ENCODE assay signal across 21 cellular contexts in genomic region chr20:62494980-62495797, GRCh38. TPM values are rescaled to one million over a fixed set of nuclear protein-coding genes. Genes with fewer than 3 reads are reported as not detected.
DNase-seq lines count a peak whose midpoint lies in the region; TF ChIP-seq lines count a peak whose summit lies in the region.
"Had no signal": no experiment of that assay in that cellular context is flagged by ENCODE, and none has a peak within 500 bp of the region (broad histone marks: within the 10 kb centered on the region; RNA-seq: fewer than 3 reads in every experiment).

No MANE protein-coding gene starts in this region.

- H3F3A ChIP-seq in Loucy (ENCODE audit: low read depth) = no peaks in the 10 kb centered on the region

- H2BK12ac ChIP-seq in neuronal stem cell (ENCODE audit: low read length) = peak overlapping the region; percentile 49

- H3K27me3 ChIP-seq in BLaER1 (peaks cover 6% of the 10 kb centered on the region; the same call in 1 of the 2 replicates), Loucy (ENCODE audit: insufficient read depth, low read length, poor library complexity, severe bottlenecking) (no peaks in the 10 kb centered on the region), esophagus squamous epithelium (peaks cover 0 to 30% (median 0%) of the 10 kb centered on the region in 4 donors), neuronal stem cell (ENCODE audit: control insufficient read depth in 3 of 3, insufficient read depth in 3 of 3, low read depth in 1 of 3, low read length in 3 of 3) (peaks cover 0 to 34% (median 0%) of the 10 kb centered on the region in 3 experiments)
- H3K27me3 ChIP-seq: vagina had no signal

- H4K91ac ChIP-seq in neuronal stem cell (ENCODE audit: low read depth, low read length, poor library complexity) = no peak overlapping the region

- H2AFZ ChIP-seq in Loucy (ENCODE audit: low read length) = peak overlapping the region; percentile 38; the same call in 1 of the 2 replicates
- H2AFZ ChIP-seq in neuronal stem cell (ENCODE audit: low read length) = no peak overlapping the region

- H3K36me3 ChIP-seq in BLaER1 (no peaks in the 10 kb centered on the region), Loucy (ENCODE audit: insufficient read depth, low read length) (no peaks in the 10 kb centered on the region), esophagus squamous epithelium (no peaks in the 10 kb centered on the region), neuronal stem cell (replicated peaks in 1 of 2; ENCODE audit: control insufficient read depth in 2 of 2, insufficient read depth in 2 of 2, low read length in 2 of 2) (no peaks in the 10 kb centered on the region)
- H3K36me3 ChIP-seq: vagina had no signal

- H3K9me2 ChIP-seq in Loucy (replicated peaks; ENCODE audit: low read depth, low read length) = no peaks in the 10 kb centered on the region

- H4K8ac ChIP-seq in neuronal stem cell (ENCODE audit: low read depth, low read length) = no peak overlapping the region

- no peak for TF ChIP-seq POLR2A in esophagus squamous epithelium (IDR thresholded peaks at IDR 0.05)

- peaks cover 2% of the 10 kb centered on the region for H3K79me1 ChIP-seq in neuronal stem cell (ENCODE audit: low read depth, low read length)

- peak overlapping the region; percentile 83 for H2BK15ac ChIP-seq in neuronal stem cell (ENCODE audit: low read length)

- WGBS in esophagus squamous epithelium, 2 donors = 65 to 76% methylated on average over 9 to 13 of the region's 26 CpGs
- no CpG with 5 or more reads among the region's 26 CpGs for WGBS in neuronal stem cell (ENCODE audit: extremely low coverage in 2 of 2, insufficient read length in 2 of 2, insufficient replicate concordance in 1 of 2), 2 donors

- peak overlapping the region; percentile 44 for H3K23ac ChIP-seq in neuronal stem cell (ENCODE audit: low read depth, low read length, poor library complexity)

- intact Hi-C loops in esophagus squamous epithelium (cut with DNase I) = loop anchor here (10.0 kb wide), 1 partner anchor 290 kb away; no protein-coding TSS in a partner anchor

- H2BK5ac ChIP-seq in neuronal stem cell (ENCODE audit: low read length) = peak overlapping the region; percentile 57

- H2BK120ac ChIP-seq in neuronal stem cell (ENCODE audit: low read depth, low read length) = no peak overlapping the region

- DNase-seq in esophagus squamous epithelium (lab: John Stamatoyannopoulos, UW) (no peak), neuronal stem cell (ENCODE audit: low spot score) (no peak), cortex of kidney (lab: John Stamatoyannopoulos, UW) (no peak), SIG-M5 treated with dmso at 0.1 percent for 504 hours (lab: John Stamatoyannopoulos, UW; ENCODE audit: unreplicated experiment) (no peak), GM13976 (ENCODE audit: low spot score) (no peak)
- no peak for DNase-seq in stimulated activated naive CD4-positive, alpha-beta T cell (lab: John Stamatoyannopoulos, UW)
- DNase-seq: activated CD8-positive, alpha-beta T cell treated with anti-CD3 and anti-CD28 coated beads for 36 hours; activated naive CD4-positive, alpha-beta T cell treated with anti-CD3 and anti-CD28 coated beads for 36 hours; activated T-cell treated with anti-CD3 and anti-CD28 coated beads, Interleukin-2, amount 50 U/mL, for 1 hour; DMS79; effector memory CD8-positive, alpha-beta T cell; immature natural killer cell; NCI-H1092; NCI-H2081; stimulated activated CD4-positive, alpha-beta T cell treated with anti-CD3 and anti-CD28 coated beads, Interleukin-2, amount 100 ng/mL, for 24 hours; T-cell had no signal

- in situ Hi-C loops in GM13976 (cut with MboI; ENCODE audit: low sequenced_read_pairs, unreplicated experiment) = no loop called here

- peak overlapping the region; percentile 52 for H3K18ac ChIP-seq in neuronal stem cell (ENCODE audit: low read length)

- H3K4ac ChIP-seq in neuronal stem cell (ENCODE audit: low read length) = no peak overlapping the region

- peaks cover 8% of the 10 kb centered on the region for H3K9me3 ChIP-seq in BLaER1
- no peaks in the 10 kb centered on the region for H3K9me3 ChIP-seq in Loucy (ENCODE audit: insufficient read depth, low read depth, low read length)
- no peaks in the 10 kb centered on the region for H3K9me3 ChIP-seq in esophagus squamous epithelium
- H3K9me3 ChIP-seq in neuronal stem cell (replicated peaks in 1 of 2; ENCODE audit: control insufficient read depth in 2 of 2, insufficient read depth in 1 of 2, low read depth in 1 of 2, low read length in 2 of 2) = peaks cover 0 to 6% of the 10 kb centered on the region in 2 donors
- H3K9me3 ChIP-seq: vagina had no signal

- no peaks in the 10 kb centered on the region for H3K79me2 ChIP-seq in Loucy (ENCODE audit: insufficient read depth, low read length)

- H3K9ac ChIP-seq in BLaER1 (0 out of 2 replicates have a peak overlapping the region, but pooled peaks have one; percentile 40), Loucy (ENCODE audit: low read depth, low read length, poor library complexity, severe bottlenecking) (peak overlapping the region; percentile 38), neuronal stem cell (ENCODE audit: low read depth, low read length, poor library complexity) (peak overlapping the region; percentile 44)

- H3K27ac ChIP-seq in BLaER1 = peak overlapping the region; percentile 68
- H3K27ac ChIP-seq in esophagus squamous epithelium = peak overlapping the region in 3 of 4 donors; percentile 42 to 52 (median 49)
- no peak overlapping the region for H3K27ac ChIP-seq in neuronal stem cell (replicated peaks; ENCODE audit: low read length)
- H3K27ac ChIP-seq: vagina had no signal

- no peaks in the 10 kb centered on the region for H4K20me1 ChIP-seq in BLaER1
- no peaks in the 10 kb centered on the region for H4K20me1 ChIP-seq in Loucy (ENCODE audit: insufficient read depth, low read length, poor library complexity, severe bottlenecking)

- H3K14ac ChIP-seq in neuronal stem cell (ENCODE audit: low read length) = peak overlapping the region; percentile 56

- no peak for TF ChIP-seq CTCF in Loucy (conservative IDR thresholded peaks at IDR 0.05; ENCODE audit: low read length)
- no peak for TF ChIP-seq CTCF in esophagus squamous epithelium (IDR thresholded peaks at IDR 0.05)
- no peak for TF ChIP-seq CTCF in GM13976 (IDR thresholded peaks at IDR 0.05; ENCODE audit: borderline replicate concordance, control extremely low read depth, extremely low read depth, insufficient read depth, missing control alignments)

- H3K4me1 ChIP-seq in BLaER1 (peaks cover 70% of the 10 kb centered on the region), Loucy (ENCODE audit: insufficient read depth, low read length, poor library complexity, severe bottlenecking) (peaks cover 20% of the 10 kb centered on the region), esophagus squamous epithelium (peaks cover 12 to 55% (median 21%) of the 10 kb centered on the region in 3 donors), neuronal stem cell (ENCODE audit: control insufficient read depth in 2 of 2, insufficient read depth in 1 of 2, low read depth in 1 of 2, low read length in 2 of 2) (peaks cover 0 to 6% of the 10 kb centered on the region in 2 donors)
- H3K4me1 ChIP-seq: vagina had no signal

- H2AK5ac ChIP-seq in neuronal stem cell (ENCODE audit: low read depth, low read length) = peak overlapping the region; percentile 96

- H3K4me3 ChIP-seq in BLaER1 (peak overlapping the region; percentile 47), Loucy (ENCODE audit: low read length, poor library complexity, severe bottlenecking) (peak overlapping the region; percentile 40), esophagus squamous epithelium (no peak overlapping the region), neuronal stem cell (ENCODE audit: low read length in 2 of 2) (peak overlapping the region in 1 of 2 donors; percentile 29)
- H3K4me3 ChIP-seq: lung, vagina had no signal

- peak overlapping the region; percentile 88 for H3K4me2 ChIP-seq in BLaER1
- H3K4me2 ChIP-seq in Loucy (ENCODE audit: low read depth, low read length, poor library complexity, severe bottlenecking) = peak overlapping the region; percentile 58
- H3K4me2 ChIP-seq in neuronal stem cell (ENCODE audit: insufficient read depth, low read length, poor library complexity, severe bottlenecking) = no peak overlapping the region

RNA-seq across cellular contexts. Expression of gene GATA5, which starts 19.4 kb away (rescaled TPM):
- under 1 TPM in 2 of 4 donors, not detected in 2; 0.19 to 0.85 TPM for total RNA-seq in esophagus squamous epithelium
- 0.08 TPM for polyA plus RNA-seq in neuronal stem cell (2013, experiment 1 of 2)
- polyA plus RNA-seq in neuronal stem cell (2013, experiment 2 of 2) = 0.11 TPM
- total RNA-seq: activated CD8-positive, alpha-beta T cell treated with anti-CD3 and anti-CD28 coated beads for 36 hours; activated naive CD4-positive, alpha-beta T cell treated with anti-CD3 and anti-CD28 coated beads for 36 hours; chondrocyte; T-cell had no signal
- polyA plus RNA-seq: immature natural killer cell had no signal

Comparison
In these comparisons a context has a peak if more than half of its experiments do, and no peak if none do; other contexts are left out.
1. H3K4me3 ChIP-seq: peak in BLaER1 (single experiment) and Loucy (single experiment); none in esophagus squamous epithelium (0 of 4).
2. Peak in every context shown above with its lines, with median percentiles within 50 percentile points of each other: H3K9ac ChIP-seq.